8 cellular contexts compared by ENCODE assay signal in genomic region chr19:13718733-13719132, GRCh38. TPM values are rescaled to one million over a fixed set of nuclear protein-coding genes. Genes with fewer than 3 reads are reported as not detected.
DNase-seq lines count a peak whose midpoint lies in the region; ATAC-seq and TF ChIP-seq lines count a peak whose summit lies in the region.

No MANE protein-coding gene starts in this region.

- H3K27me3 Mint-ChIP-seq in GM23338 (ENCODE audit: insufficient read depth, low read depth, poor library complexity) (peaks cover 11% of the 10 kb centered on the region), brain (peaks cover 10% of the 10 kb centered on the region), CD14-positive monocyte (ENCODE audit: low read depth in 3 of 3) (peaks cover 3 to 13% (median 8%) of the 10 kb centered on the region in 3 donors)
- peaks cover 4 to 16% (median 13%) of the 10 kb centered on the region in 5 donors for H3K27me3 Mint-ChIP-seq in naive thymus-derived CD4-positive, alpha-beta T cell

- H3K27ac Mint-ChIP-seq in GM23338, result no peak overlapping the region
- H3K27ac Mint-ChIP-seq in brain, result peak overlapping the region in 4 of 5 experiments; percentile 8 to 79 (median 22)
- H3K27ac Mint-ChIP-seq in CD14-positive monocyte, result no peak overlapping the region
- H3K27ac Mint-ChIP-seq in naive thymus-derived CD4-positive, alpha-beta T cell, result no peak overlapping the region

- CTCF ChIA-PET in naive thymus-derived CD4-positive, alpha-beta T cell (lab: Charles Lee), result interaction anchor here (0.6 kb wide), 1 partner anchor 58 kb away, joined by 3 read pairs; no protein-coding TSS in a partner anchor

- no peaks in the 10 kb centered on the region for H3K36me3 Mint-ChIP-seq in GM23338 (ENCODE audit: low read depth)
- no peaks in the 10 kb centered on the region for H3K36me3 Mint-ChIP-seq in brain
- H3K36me3 Mint-ChIP-seq in CD14-positive monocyte, result no peaks in the 10 kb centered on the region
- H3K36me3 Mint-ChIP-seq in naive thymus-derived CD4-positive, alpha-beta T cell, result peaks cover 0 to 8% (median 2%) of the 10 kb centered on the region in 5 donors

- peak; percentile 55 for DNase-seq in GM23338 (ENCODE audit: low spot score)
- DNase-seq in NCI-H446 treated with DMSO at 0.1 percent for 48 hours (lab: John Stamatoyannopoulos, UW), result peak; percentile 56
- DNase-seq in kidney tubule cell (ENCODE audit: low spot score), result peak; percentile 65
- DNase-seq in activated CD4-positive, alpha-beta T cell treated with anti-CD3 and anti-CD28 coated beads, Interleukin-2, amount 50 U/mL, for 48 hours, result no peak
- no peak for DNase-seq in CD14-positive monocyte (ENCODE audit: low spot score)
- no peak for DNase-seq in naive thymus-derived CD4-positive, alpha-beta T cell

- H3K36me3 ChIP-seq in GM23338 (ENCODE audit: insufficient read depth), result no peaks in the 10 kb centered on the region
- H3K36me3 ChIP-seq in naive thymus-derived CD4-positive, alpha-beta T cell (ENCODE audit: control insufficient read depth in 2 of 3, insufficient read depth in 3 of 3, low read length in 3 of 3), result no peaks in the 10 kb centered on the region

- H2AFZ ChIP-seq in GM23338, result no peak overlapping the region

- no peaks in the 10 kb centered on the region for H3K79me2 ChIP-seq in GM23338 (replicated peaks; ENCODE audit: insufficient read depth)

- H3K4me3 Mint-ChIP-seq in GM23338 (no peak overlapping the region), brain (peak overlapping the region in 1 of 5 experiments; percentile 0), CD14-positive monocyte (no peak overlapping the region)
- H3K4me3 Mint-ChIP-seq in naive thymus-derived CD4-positive, alpha-beta T cell, result no peak overlapping the region

- POLR2A ChIA-PET in naive thymus-derived CD4-positive, alpha-beta T cell (lab: Charles Lee), result no interaction called here

- H3K9me2 ChIP-seq in GM23338 (ENCODE audit: insufficient read depth), result no peaks in the 10 kb centered on the region

- no peak overlapping the region for H3K27ac ChIP-seq in GM23338 (ENCODE audit: low read depth)
- H3K27ac ChIP-seq in naive thymus-derived CD4-positive, alpha-beta T cell (ENCODE audit: low read depth, low read length), result no peak overlapping the region

- no peaks in the 10 kb centered on the region for H3K27me3 ChIP-seq in GM23338 (ENCODE audit: insufficient read depth)
- no peaks in the 10 kb centered on the region for H3K27me3 ChIP-seq in naive thymus-derived CD4-positive, alpha-beta T cell (ENCODE audit: control insufficient read depth in 2 of 2, insufficient read depth in 2 of 2, low read length in 2 of 2)

- no peaks in the 10 kb centered on the region for H4K20me1 ChIP-seq in GM23338 (replicated peaks; ENCODE audit: insufficient read depth)

- H3F3A ChIP-seq in GM23338 (replicated peaks; ENCODE audit: low read depth), result no peaks in the 10 kb centered on the region

- H3K9me3 Mint-ChIP-seq in GM23338, result peaks cover 20% of the 10 kb centered on the region; the same call in 2 of the 3 replicates
- peaks cover 10 to 22% (median 15%) of the 10 kb centered on the region in 5 experiments for H3K9me3 Mint-ChIP-seq in brain
- peaks cover 2 to 19% (median 11%) of the 10 kb centered on the region in 7 donors for H3K9me3 Mint-ChIP-seq in CD14-positive monocyte
- H3K9me3 Mint-ChIP-seq in naive thymus-derived CD4-positive, alpha-beta T cell, result peaks cover 0 to 19% (median 8%) of the 10 kb centered on the region in 11 donors

- TF ChIP-seq CTCF in GM23338 (conservative IDR thresholded peaks at IDR 0.05; ENCODE audit: low read depth in 2 of 2), result peak; percentile 46 to 66
- peak; percentile 51 to 66 for TF ChIP-seq CTCF in brain (conservative IDR thresholded peaks at IDR 0.05)
- no peak for TF ChIP-seq CTCF in CD14-positive monocyte (IDR thresholded peaks at IDR 0.05)

- H3K4me1 Mint-ChIP-seq in GM23338 (peaks cover 3% of the 10 kb centered on the region; the same call in 1 of the 3 replicates), brain (peaks cover 15% of the 10 kb centered on the region), CD14-positive monocyte (peaks cover 4% of the 10 kb centered on the region)
- no peaks in the 10 kb centered on the region for H3K4me1 Mint-ChIP-seq in naive thymus-derived CD4-positive, alpha-beta T cell

- peak; percentile 89 for ATAC-seq in GM23338
- ATAC-seq in naive thymus-derived CD4-positive, alpha-beta T cell, result no peak
- no peak for ATAC-seq in GM21825 (IDR thresholded peaks at IDR 0.05; ENCODE audit: unreplicated experiment)

- peaks cover 0 to 8% (median 0%) of the 10 kb centered on the region in 3 experiments for H3K9me3 ChIP-seq in naive thymus-derived CD4-positive, alpha-beta T cell (ENCODE audit: control insufficient read depth in 2 of 3, low read length in 3 of 3)

- no peak overlapping the region for H3K4me3 ChIP-seq in GM23338
- H3K4me3 ChIP-seq in naive thymus-derived CD4-positive, alpha-beta T cell (ENCODE audit: low read length), result no peak overlapping the region

- H3K4me1 ChIP-seq in GM23338 (ENCODE audit: insufficient read depth), result no peaks in the 10 kb centered on the region
- no peaks in the 10 kb centered on the region for H3K4me1 ChIP-seq in naive thymus-derived CD4-positive, alpha-beta T cell (ENCODE audit: control insufficient read depth in 2 of 2, insufficient read depth in 2 of 2, low read length in 2 of 2)

- no peak overlapping the region for H3K4me2 ChIP-seq in GM23338

- intact Hi-C loops in CD14-positive monocyte (cut with micrococcal nuclease), result no loop called here
- intact Hi-C loops in naive thymus-derived CD4-positive, alpha-beta T cell (cut with micrococcal nuclease), result no loop called here

TF ChIP-seq in GM23338, 12 proteins besides CTCF, POLR2A, EP300 and RAD21 (continues in another document):
- no peak for TF ChIP-seq EZH2 (IDR thresholded peaks at IDR 0.05; ENCODE audit: low read depth, unreplicated experiment)
- TF ChIP-seq POLR2AphosphoS5 (IDR thresholded peaks at IDR 0.05; ENCODE audit: low read depth), result no peak
- TF ChIP-seq ETS1 (IDR thresholded peaks at IDR 0.05), result no peak
- TF ChIP-seq EZH2phosphoT487 (IDR thresholded peaks at IDR 0.05; ENCODE audit: unreplicated experiment), result no peak
- TF ChIP-seq STAT1 (IDR thresholded peaks at IDR 0.05; ENCODE audit: unreplicated experiment), result no peak
- TF ChIP-seq REST (IDR thresholded peaks at IDR 0.05; ENCODE audit: unreplicated experiment), result no peak
- no peak for TF ChIP-seq CREB1 (CRISPR knock-in tag; IDR thresholded peaks at IDR 0.05; ENCODE audit: low read depth)

RNA-seq across cellular contexts. Expression of gene MRI1, which starts 45.6 kb away (rescaled TPM):
- 44.5 and 46.5 TPM in 2 replicates for total RNA-seq in GM23338 (2014; rRNA removed; shearing (Covaris generic))
- polyA plus RNA-seq in GM23338 (2016; fragmentation: Nextera tagmentation; extraction: Ambion mirVana), result 12.3 and 13.5 TPM in 2 replicates
- 31.9 TPM for polyA plus RNA-seq in brain (ENCODE audit: insufficient read depth, low read depth, low replicate concordance)
- 1 to 10 TPM; 3.8 to 4.4 TPM for polyA plus RNA-seq in CD14-positive monocyte
- total RNA-seq in naive thymus-derived CD4-positive, alpha-beta T cell, result 10 to 100 TPM; 29.1 to 56.2 (median 49.2) TPM
- polyA plus RNA-seq in naive thymus-derived CD4-positive, alpha-beta T cell, result 10 to 100 TPM in 1 of 2 donors, 1 to 10 TPM in 1; 7.1 to 22.4 TPM

RNA-seq across cellular contexts. Expression of gene C19orf53, which starts 55.5 kb away (rescaled TPM):
- total RNA-seq in GM23338 (2014; rRNA removed; shearing (Covaris generic)), result 104 and 118 TPM in 2 replicates
- polyA plus RNA-seq in GM23338 (2016; fragmentation: Nextera tagmentation; extraction: Ambion mirVana), result 401 and 463 TPM in 2 replicates
- 309 TPM for polyA plus RNA-seq in brain (ENCODE audit: insufficient read depth, low read depth, low replicate concordance)
- 100 to 1,000 TPM; 132 to 156 TPM for polyA plus RNA-seq in CD14-positive monocyte
- 100 to 1,000 TPM in 1 of 5 experiments, 10 to 100 TPM in 4; 57.2 to 108 (median 86.2) TPM for total RNA-seq in naive thymus-derived CD4-positive, alpha-beta T cell
- polyA plus RNA-seq in naive thymus-derived CD4-positive, alpha-beta T cell, result 100 to 1,000 TPM; 203 to 289 TPM

Comparison
In these comparisons a context has a peak if more than half of its experiments do, and no peak if none do; other contexts are left out.
1. DNase-seq: peak in GM23338 (single experiment), NCI-H446 treated with DMSO at 0.1 percent for 48 hours (single experiment) and kidney tubule cell (single experiment); none in activated CD4-positive, alpha-beta T cell treated with anti-CD3 and anti-CD28 coated beads, Interleukin-2, amount 50 U/mL, for 48 hours (0 of 2), CD14-positive monocyte (single experiment) and naive thymus-derived CD4-positive, alpha-beta T cell (0 of 9).
2. H3K27ac Mint-ChIP-seq: peak in brain (4 of 5); none in GM23338 (single experiment), CD14-positive monocyte (0 of 7) and naive thymus-derived CD4-positive, alpha-beta T cell (0 of 9).